10 cellular contexts compared by ENCODE assay signal in the genomic region with DNA sequence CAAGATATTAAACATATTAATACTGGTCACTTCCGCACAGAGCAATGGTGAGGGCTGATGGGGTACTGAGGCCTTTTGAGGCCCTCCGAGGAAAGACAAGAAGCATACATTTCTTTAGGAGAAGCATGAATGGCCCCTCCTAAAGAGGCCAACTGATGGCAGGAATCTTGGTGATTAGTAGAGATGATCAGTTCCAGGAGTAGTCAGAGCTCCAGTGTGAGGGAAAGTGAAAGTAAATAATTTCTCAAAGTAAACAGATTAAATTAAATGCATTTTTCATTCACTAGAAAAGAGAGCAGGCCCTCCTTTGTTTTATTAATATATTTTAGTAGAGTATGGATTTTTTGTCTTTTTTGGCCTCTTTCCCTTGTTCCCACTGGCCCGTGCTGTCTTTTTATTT. TPM values are rescaled to one million over a fixed set of nuclear protein-coding genes. Genes with fewer than 3 reads are reported as not detected.
DNase-seq lines count a peak whose midpoint lies in the region; ATAC-seq and TF ChIP-seq lines count a peak whose summit lies in the region.
"Had no signal": no experiment of that assay in that cellular context is flagged by ENCODE, and none has a peak within 500 bp of the region (broad histone marks: within the 10 kb centered on the region; RNA-seq: fewer than 3 reads in every experiment).

No MANE protein-coding gene starts in this region.

- ATAC-seq in activated T-cell treated with anti-CD3 and anti-CD28 coated beads, Interleukin-2, amount 50 U/mL, for 4 hours, result no peak
- ATAC-seq in PC-3, result peak; percentile 35
- no peak for ATAC-seq in thoracic aorta (ENCODE audit: insufficient number of reproducible peaks, low FRiP score, low read depth)
- no peak for ATAC-seq in upper lobe of left lung (ENCODE audit: low FRiP score in 2 of 2)
- no peak for ATAC-seq in HG03159 (IDR thresholded peaks at IDR 0.05; ENCODE audit: unreplicated experiment)

- TF ChIP-seq CTCF in PC-3 (conservative IDR thresholded peaks at IDR 0.05; ENCODE audit: low read depth, low read length) (no peak), thoracic aorta (IDR thresholded peaks at IDR 0.05) (no peak), upper lobe of left lung (IDR thresholded peaks at IDR 0.05) (no peak)

- no peak overlapping the region for H3K4me3 ChIP-seq in PC-3 (ENCODE audit: low read length)
- H3K4me3 ChIP-seq in effector memory CD4-positive, alpha-beta T cell (ENCODE audit: insufficient read depth, low read depth, low read length, poor library complexity, severe bottlenecking), result no peak overlapping the region
- peak overlapping the region; percentile 53 for H3K4me3 ChIP-seq in thoracic aorta
- H3K4me3 ChIP-seq in upper lobe of left lung, result no peak overlapping the region
- H3K4me3 ChIP-seq: thyroid gland had no signal

- H3K9me3 Mint-ChIP-seq in activated T-cell treated with anti-CD3 and anti-CD28 coated beads, Interleukin-2, amount 50 U/mL, for 4 hours, result no peaks in the 10 kb centered on the region

- H3K4me1 ChIP-seq in PC-3 (ENCODE audit: insufficient read depth, low read length) (peaks cover 11% of the 10 kb centered on the region; the same call in 1 of the 2 replicates), thoracic aorta (ENCODE audit: control insufficient read depth in 1 of 2, low read depth in 2 of 2) (peaks cover 7 to 10% of the 10 kb centered on the region in 2 donors), upper lobe of left lung (peaks cover 5 to 17% (median 11%) of the 10 kb centered on the region in 4 donors)
- peaks cover 11% of the 10 kb centered on the region for H3K4me1 ChIP-seq in effector memory CD4-positive, alpha-beta T cell (ENCODE audit: control insufficient read depth, insufficient read depth, low read length, poor library complexity, severe bottlenecking)
- H3K4me1 ChIP-seq: thyroid gland had no signal

- CTCF ChIA-PET in PC-3 (lab: Charles Lee), result no interaction called here

- H3K4me3 Mint-ChIP-seq in activated T-cell treated with anti-CD3 and anti-CD28 coated beads, Interleukin-2, amount 50 U/mL, for 4 hours, result peak overlapping the region; percentile 76

- H3K79me2 ChIP-seq in PC-3 (ENCODE audit: low read length), result no peaks in the 10 kb centered on the region

- no peaks in the 10 kb centered on the region for H4K20me1 ChIP-seq in PC-3 (ENCODE audit: low read length)

- no peaks in the 10 kb centered on the region for H3K36me3 ChIP-seq in PC-3 (ENCODE audit: low read depth, low read length)
- no peaks in the 10 kb centered on the region for H3K36me3 ChIP-seq in effector memory CD4-positive, alpha-beta T cell (ENCODE audit: control insufficient read depth, insufficient read depth, low read length)
- no peaks in the 10 kb centered on the region for H3K36me3 ChIP-seq in thoracic aorta
- H3K36me3 ChIP-seq in upper lobe of left lung, result no peaks in the 10 kb centered on the region
- H3K36me3 ChIP-seq: thyroid gland had no signal

- TF ChIP-seq EP300 in upper lobe of left lung (IDR thresholded peaks at IDR 0.05), result no peak

- H3K9ac ChIP-seq in PC-3 (ENCODE audit: low read length), result no peak overlapping the region

- no peaks in the 10 kb centered on the region for H3K9me2 ChIP-seq in PC-3 (replicated peaks; ENCODE audit: low read length)

- WGBS in upper lobe of left lung, 2 donors, result 77 to 87% methylated on average over 3 of the region's 3 CpGs

- no peak for TF ChIP-seq POLR2A in upper lobe of left lung (IDR thresholded peaks at IDR 0.05)

- H3K4me2 ChIP-seq in PC-3 (ENCODE audit: low read length), result peak overlapping the region; percentile 54

- H3K4me1 Mint-ChIP-seq in activated T-cell treated with anti-CD3 and anti-CD28 coated beads, Interleukin-2, amount 50 U/mL, for 4 hours (ENCODE audit: low read depth), result peaks cover 46% of the 10 kb centered on the region

- DNase-seq in activated T-cell treated with anti-CD3 and anti-CD28 coated beads, Interleukin-2, amount 50 U/mL, for 4 hours, result no peak
- DNase-seq in activated T-cell treated with anti-CD3 and anti-CD28 coated beads, Interleukin-2, amount 50 U/mL, for 1 hour, result no peak
- DNase-seq in PC-3, result no peak
- no peak for DNase-seq in effector memory CD4-positive, alpha-beta T cell
- DNase-seq in thoracic aorta (ENCODE audit: low spot score), result no peak
- DNase-seq in upper lobe of left lung, result no peak
- DNase-seq in LoVo (ENCODE audit: low spot score), result no peak
- DNase-seq: dorsolateral prefrontal cortex, thyroid gland had no signal

- POLR2A ChIA-PET in PC-3 (lab: Charles Lee; ENCODE audit: unreplicated experiment), result no interaction called here

- H3F3A ChIP-seq in PC-3 (ENCODE audit: low read length, unreplicated experiment), result no peaks in the 10 kb centered on the region

- H3K27me3 ChIP-seq in PC-3 (ENCODE audit: low read length), result no peaks in the 10 kb centered on the region
- no peaks in the 10 kb centered on the region for H3K27me3 ChIP-seq in effector memory CD4-positive, alpha-beta T cell (replicated peaks; ENCODE audit: control insufficient read depth, insufficient read depth, low read length, poor library complexity, severe bottlenecking)
- H3K27me3 ChIP-seq in thoracic aorta (replicated peaks; ENCODE audit: insufficient read depth), result no peaks in the 10 kb centered on the region
- no peaks in the 10 kb centered on the region for H3K27me3 ChIP-seq in upper lobe of left lung
- H3K27me3 ChIP-seq: dorsolateral prefrontal cortex, thyroid gland had no signal

- H2AFZ ChIP-seq in PC-3 (ENCODE audit: low read length), result peak overlapping the region; percentile 53; the same call in 1 of the 2 replicates

- H3K9me3 ChIP-seq in PC-3 (ENCODE audit: low read length) (no peaks in the 10 kb centered on the region), thoracic aorta (no peaks in the 10 kb centered on the region), upper lobe of left lung (no peaks in the 10 kb centered on the region)
- H3K9me3 ChIP-seq in effector memory CD4-positive, alpha-beta T cell (ENCODE audit: control insufficient read depth, low read length), result no peaks in the 10 kb centered on the region
- H3K9me3 ChIP-seq: thyroid gland had no signal

- no peaks in the 10 kb centered on the region for H3K36me3 Mint-ChIP-seq in activated T-cell treated with anti-CD3 and anti-CD28 coated beads, Interleukin-2, amount 50 U/mL, for 4 hours (ENCODE audit: insufficient read depth)

- H3K27ac ChIP-seq in PC-3 (ENCODE audit: low read length) (no peak overlapping the region), thoracic aorta (peak overlapping the region in 1 of 2 donors; percentile 60), upper lobe of left lung (peak overlapping the region in 1 of 4 donors; percentile 63)
- peak overlapping the region; percentile 66 for H3K27ac ChIP-seq in effector memory CD4-positive, alpha-beta T cell (ENCODE audit: insufficient read depth, low read length, poor library complexity, severe bottlenecking)
- H3K27ac ChIP-seq: thyroid gland had no signal

- no TSS peak for BruUV-seq in PC-3 (replicated peaks; lab: Mats Ljungman, UMichigan)

- H3K27me3 Mint-ChIP-seq in activated T-cell treated with anti-CD3 and anti-CD28 coated beads, Interleukin-2, amount 50 U/mL, for 4 hours (ENCODE audit: low read depth), result no peaks in the 10 kb centered on the region

- intact Hi-C loops in PC-3 (cut with micrococcal nuclease), result no loop called here

RNA-seq across cellular contexts. Expression of gene NOX3, which starts 38.2 kb away (rescaled TPM):
- total RNA-seq in activated T-cell treated with anti-CD3 and anti-CD28 coated beads, Interleukin-2, amount 50 U/mL, for 4 hours, result not detected
- total RNA-seq in PC-3 (2014; rRNA removed) (not detected in 2 replicates), thoracic aorta (not detected), upper lobe of left lung (not detected)
- total RNA-seq: thyroid gland had no signal
